ENCODE assay signal across 17 cellular contexts in genomic region chr13:63774133-63774532, GRCh38.
A peak's percentile ranks its signal among the peaks of the same experiment; 100 is the strongest.
DNase-seq lines count a peak whose midpoint lies in the region; ATAC-seq and TF ChIP-seq lines count a peak whose summit lies in the region.
"Had no signal": no experiment of that assay in that cellular context is flagged by ENCODE, and none has a peak within 500 bp of the region (broad histone marks: within the 10 kb centered on the region; RNA-seq: fewer than 3 reads in every experiment).

No MANE protein-coding gene starts in this region.

- H3K36me3 ChIP-seq in mammary epithelial cell (ENCODE audit: insufficient read depth, low read length), result no peaks in the 10 kb centered on the region
- H3K36me3 ChIP-seq in SK-N-MC (ENCODE audit: insufficient read depth, low read length), result no peaks in the 10 kb centered on the region
- H3K36me3 ChIP-seq: HAP-1 had no signal

- no peak for TF ChIP-seq CTCF in MCF 10A (IDR thresholded peaks at IDR 0.05; ENCODE audit: unreplicated experiment)
- no peak for TF ChIP-seq CTCF in mammary epithelial cell (conservative IDR thresholded peaks at IDR 0.05 in 1 of 2, IDR thresholded peaks at IDR 0.05 in 1 of 2; ENCODE audit: extremely low read depth in 1 of 2, insufficient read depth in 1 of 2, low read depth in 1 of 2, low read length in 2 of 2)

- no peaks in the 10 kb centered on the region for H3K9me3 Mint-ChIP-seq in MCF 10A (ENCODE audit: unreplicated experiment)

- peaks cover 16% of the 10 kb centered on the region for H3K27me3 Mint-ChIP-seq in MCF 10A (ENCODE audit: insufficient read depth, unreplicated experiment)
- H3K27me3 Mint-ChIP-seq: CD4-positive, alpha-beta memory T cell had no signal

- H3K4me3 Mint-ChIP-seq in MCF 10A (ENCODE audit: unreplicated experiment), result no peak overlapping the region

- H3K27ac Mint-ChIP-seq in MCF 10A (ENCODE audit: low read depth, unreplicated experiment), result no peak overlapping the region

- dilution Hi-C loops in mammary epithelial cell (cut with HindIII; ENCODE audit: low sequenced_read_pairs), result no loop called here

- POLR2A ChIA-PET in MCF 10A (lab: Yijun Ruan, JAX), result interaction anchor here (0.6 to 0.7 kb wide), 2 partner anchors 310 to 572 kb away, joined by 3 read pairs; no protein-coding TSS in a partner anchor
- POLR2A ChIA-PET in HEK293T (lab: Yijun Ruan, JAX), result no interaction called here

- no peak overlapping the region for H3K27ac ChIP-seq in mammary epithelial cell (ENCODE audit: insufficient read depth, low read depth, low read length)
- no peak overlapping the region; the same call in 1 of the 2 replicates for H3K27ac ChIP-seq in SK-N-MC
- H3K27ac ChIP-seq: 22Rv1, A549 had no signal

- H4K20me1 ChIP-seq in mammary epithelial cell (ENCODE audit: insufficient read depth, low read length), result no peaks in the 10 kb centered on the region

- ATAC-seq in left lobe of liver, result peak; percentile 74
- ATAC-seq: A549 had no signal

- H3K36me3 Mint-ChIP-seq in MCF 10A (ENCODE audit: insufficient read depth, unreplicated experiment), result no peaks in the 10 kb centered on the region
- H3K36me3 Mint-ChIP-seq: CD4-positive, alpha-beta memory T cell had no signal

- no peaks in the 10 kb centered on the region for H3K79me2 ChIP-seq in mammary epithelial cell (ENCODE audit: insufficient read depth, low read length)

- H3K4me1 ChIP-seq in mammary epithelial cell (ENCODE audit: insufficient read depth, low read length), result no peaks in the 10 kb centered on the region
- H3K4me1 ChIP-seq: A549, HAP-1 had no signal

- CTCF ChIA-PET in MCF 10A (lab: Yijun Ruan, JAX), result no interaction called here
- CTCF ChIA-PET in mammary epithelial cell (lab: Charles Lee; ENCODE audit: low non-redundant PET), result no interaction called here
- CTCF ChIA-PET in HEK293T (lab: Yijun Ruan, JAX), result interaction anchor here (0.6 kb wide), 1 partner anchor 180 kb away, joined by 3 read pairs; no protein-coding TSS in a partner anchor

- H3K9me3 ChIP-seq in mammary epithelial cell (replicated peaks; ENCODE audit: insufficient read depth, low read length), result no peaks in the 10 kb centered on the region
- H3K9me3 ChIP-seq in SK-N-MC (ENCODE audit: low read depth, low read length), result no peaks in the 10 kb centered on the region
- H3K9me3 ChIP-seq: A549, HAP-1 had no signal

- H3K4me1 Mint-ChIP-seq in MCF 10A (ENCODE audit: insufficient read depth, unreplicated experiment), result peaks cover 12% of the 10 kb centered on the region
- H3K4me1 Mint-ChIP-seq: CD4-positive, alpha-beta memory T cell had no signal

- BruUV-seq in MCF 10A (replicated peaks; lab: Mats Ljungman, UMichigan) (no TSS peak), mammary epithelial cell (replicated peaks; lab: Mats Ljungman, UMichigan) (no TSS peak)

- DNase-seq in MCF 10A (ENCODE audit: unreplicated experiment) (peak; percentile 11), mammary epithelial cell (no peak), HEK293T (ENCODE audit: extremely low spot score) (no peak), SK-N-MC (ENCODE audit: low read depth, low spot score) (no peak), left lobe of liver (ENCODE audit: low spot score) (no peak), DMS153 treated with DMSO at 0.1 percent for 48 hours (lab: John Stamatoyannopoulos, UW; ENCODE audit: unreplicated experiment) (no peak), NCI-H2196 (lab: John Stamatoyannopoulos, UW; ENCODE audit: unreplicated experiment) (no peak), NOMO-1 (lab: John Stamatoyannopoulos, UW; ENCODE audit: unreplicated experiment in 2 of 2) (no peak)
- DNase-seq: C1 segment of cervical spinal cord; Calu3; CD4-positive, alpha-beta memory T cell; COR-L47; DND-41; GOT3 had no signal

- no peak overlapping the region for H3K4me2 ChIP-seq in mammary epithelial cell (ENCODE audit: insufficient read depth, low read depth, low read length)
- H3K4me2 ChIP-seq: A549 had no signal

- in situ Hi-C loops in mammary epithelial cell (cut with MboI; ENCODE audit: low sequenced_read_pairs in 2 of 2), result no loop called here

- H3K27me3 ChIP-seq in mammary epithelial cell (ENCODE audit: insufficient read depth, low read length), result no peaks in the 10 kb centered on the region

- intact Hi-C loops in MCF 10A (cut with micrococcal nuclease), result no loop called here
- intact Hi-C loops in mammary epithelial cell (cut with micrococcal nuclease), result no loop called here

- no peak overlapping the region for H2AFZ ChIP-seq in mammary epithelial cell (ENCODE audit: low read depth, low read length)

- 23% methylated on average over 2 of the region's 2 CpGs for WGBS in mammary epithelial cell (ENCODE audit: low coverage, missing lambda C conversion rate)

- H3K9ac ChIP-seq in mammary epithelial cell (ENCODE audit: insufficient read depth, low read length) (no peak overlapping the region), SK-N-MC (ENCODE audit: insufficient read length) (no peak overlapping the region)

- H3K4me3 ChIP-seq in mammary epithelial cell (replicated peaks in 1 of 3; ENCODE audit: insufficient read depth in 1 of 3, low read depth in 2 of 3, low read length in 3 of 3), result no peak overlapping the region
- H3K4me3 ChIP-seq in SK-N-MC, result peak overlapping the region; percentile 64
- H3K4me3 ChIP-seq: A549, HAP-1 had no signal

TF ChIP-seq in HEK293T, 16 proteins besides CTCF, POLR2A, EP300 and RAD21:
- TF ChIP-seq ZNF384 (IDR thresholded peaks at IDR 0.05) (no peak), SP1 (IDR thresholded peaks at IDR 0.05) (no peak), FOXA1 (IDR thresholded peaks at IDR 0.05) (no peak), ARNT (IDR thresholded peaks at IDR 0.05) (no peak), L3MBTL2 (conservative IDR thresholded peaks at IDR 0.05) (no peak), LEF1 (IDR thresholded peaks at IDR 0.05; ENCODE audit: borderline replicate concordance) (0 out of 2 replicates have a peak, but pooled peaks have one; percentile 48), FOXK2 (IDR thresholded peaks at IDR 0.05) (no peak)
TF ChIP-seq in HEK293T: peak in this region for 1.
